Comparison of ENCODE assay signal across 13 cellular contexts in the genomic region with DNA sequence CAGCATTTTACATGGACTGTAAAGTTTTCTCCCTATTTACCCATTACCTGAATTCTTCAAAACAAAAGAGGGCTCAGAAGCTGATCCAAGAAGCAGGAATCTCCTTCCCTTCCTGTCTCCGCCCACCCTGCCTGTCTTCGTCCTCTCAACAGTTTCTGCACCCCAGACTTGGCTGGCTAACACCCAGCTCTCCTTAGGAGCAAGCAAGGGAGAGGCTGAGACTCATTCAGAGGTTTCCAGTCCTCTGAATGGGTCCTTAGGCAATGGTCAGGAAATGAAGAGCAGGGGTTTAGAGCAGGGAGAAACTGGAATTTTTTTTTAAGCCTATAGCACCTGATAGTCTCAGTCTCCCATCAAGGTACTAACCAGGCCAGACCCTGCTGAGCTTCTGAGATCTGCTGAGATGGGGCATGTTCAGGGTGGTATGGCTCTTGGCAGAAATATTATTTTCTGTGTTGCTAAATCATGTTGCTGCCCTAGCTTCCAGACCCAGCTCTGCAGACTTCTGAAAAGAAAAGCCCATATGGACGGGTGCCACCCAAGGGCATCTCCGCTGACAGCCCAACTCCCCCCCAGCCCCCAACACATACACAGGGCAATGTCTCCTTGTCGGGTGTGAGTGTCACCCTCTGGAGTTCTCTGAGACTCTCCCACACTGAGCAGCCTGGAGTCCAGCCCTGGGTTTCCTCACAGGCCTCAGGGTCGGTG.
A peak's percentile ranks its signal among the peaks of the same experiment; 100 is the strongest.
DNase-seq lines count a peak whose midpoint lies in the region; ATAC-seq and TF ChIP-seq lines count a peak whose summit lies in the region.
"Had no signal": no experiment of that assay in that cellular context is flagged by ENCODE, and none has a peak within 500 bp of the region (broad histone marks: within the 10 kb centered on the region; RNA-seq: fewer than 3 reads in every experiment).

No MANE protein-coding gene starts in this region.

- H3K4me3 ChIP-seq in DND-41 (ENCODE audit: low read depth in 1 of 2, low read length in 2 of 2) (no peak overlapping the region), PC-3 (ENCODE audit: low read length) (no peak overlapping the region), esophagus muscularis mucosa (no peak overlapping the region), sigmoid colon (no peak overlapping the region), adrenal gland (no peak overlapping the region), HAP-1 (no peak overlapping the region)

- TF ChIP-seq EP300 in esophagus muscularis mucosa (IDR thresholded peaks at IDR 0.05): no peak
- no peak for TF ChIP-seq EP300 in sigmoid colon (IDR thresholded peaks at IDR 0.05)

- H3K4me2 ChIP-seq in DND-41 (ENCODE audit: insufficient read depth, low read length) (peak overlapping the region; percentile 50), PC-3 (ENCODE audit: low read length) (no peak overlapping the region)

- no peaks in the 10 kb centered on the region for H4K20me1 ChIP-seq in DND-41 (ENCODE audit: insufficient read depth, low read length)
- H4K20me1 ChIP-seq in PC-3 (ENCODE audit: low read length): no peaks in the 10 kb centered on the region

- no peak overlapping the region for H3K27ac Mint-ChIP-seq in activated CD4-positive, alpha-beta memory T cell treated with anti-CD3 and anti-CD28 coated beads, Interleukin-2, amount 10 ng/mL, durations not matched to agents 7 days and 5 days
- H3K27ac Mint-ChIP-seq: CD4-positive, CD25-positive, alpha-beta regulatory T cell had no signal

- peaks cover 4% of the 10 kb centered on the region for H3K27me3 Mint-ChIP-seq in activated CD4-positive, alpha-beta memory T cell treated with anti-CD3 and anti-CD28 coated beads, Interleukin-2, amount 10 ng/mL, durations not matched to agents 7 days and 5 days

- H3K9me2 ChIP-seq in PC-3 (replicated peaks; ENCODE audit: low read length): no peaks in the 10 kb centered on the region

- DNase-seq in DND-41 (no peak), PC-3 (no peak), esophagus muscularis mucosa (ENCODE audit: extremely low spot score) (peak; percentile 64), sigmoid colon (no peak), adrenal gland (no peak), HAP-1 (ENCODE audit: low spot score in 2 of 2) (no peak), NCI-H187 treated with DMSO at 0.1 percent for 48 hours (lab: John Stamatoyannopoulos, UW) (no peak)
- no peak for DNase-seq in activated CD4-positive, alpha-beta memory T cell treated with anti-CD3 and anti-CD28 coated beads, Interleukin-2, amount 10 ng/mL, durations not matched to agents 7 days and 5 days
- DNase-seq: CD4-positive, CD25-positive, alpha-beta regulatory T cell; left colon; NCI-H1092 treated with DMSO at 0.1 percent for 48 hours; NCI-H526; T-helper 1 cell had no signal

- POLR2A ChIA-PET in PC-3 (lab: Charles Lee; ENCODE audit: unreplicated experiment): no interaction called here
- POLR2A ChIA-PET in activated CD4-positive, alpha-beta memory T cell treated with anti-CD3 and anti-CD28 coated beads, Interleukin-2, amount 10 ng/mL, durations not matched to agents 7 days and 5 days (lab: Charles Lee): no interaction called here

- peak overlapping the region; percentile 44 for H3K9ac ChIP-seq in DND-41 (ENCODE audit: low read depth, low read length)
- no peak overlapping the region for H3K9ac ChIP-seq in PC-3 (ENCODE audit: low read length)

- no peaks in the 10 kb centered on the region for H3K36me3 Mint-ChIP-seq in activated CD4-positive, alpha-beta memory T cell treated with anti-CD3 and anti-CD28 coated beads, Interleukin-2, amount 10 ng/mL, durations not matched to agents 7 days and 5 days (ENCODE audit: low read depth)
- H3K36me3 Mint-ChIP-seq: CD4-positive, CD25-positive, alpha-beta regulatory T cell had no signal

- H3K27me3 ChIP-seq in DND-41 (ENCODE audit: insufficient read depth, low read length, poor library complexity) (no peaks in the 10 kb centered on the region), PC-3 (ENCODE audit: low read length) (no peaks in the 10 kb centered on the region), esophagus muscularis mucosa (no peaks in the 10 kb centered on the region), sigmoid colon (peaks cover 0 to 4% (median 0%) of the 10 kb centered on the region in 3 donors), adrenal gland (no peaks in the 10 kb centered on the region), HAP-1 (ENCODE audit: low read depth) (no peaks in the 10 kb centered on the region)

- H3K27ac ChIP-seq in DND-41 (ENCODE audit: low read length) (peak overlapping the region; percentile 85), PC-3 (ENCODE audit: low read length) (no peak overlapping the region), esophagus muscularis mucosa (replicated peaks in 1 of 4) (peak overlapping the region; percentile 47 to 57 (median 52)), sigmoid colon (peak overlapping the region in 3 of 4 donors; percentile 20 to 69 (median 53)), adrenal gland (peak overlapping the region in 1 of 5 donors; percentile 48)

- H3K4me1 Mint-ChIP-seq in activated CD4-positive, alpha-beta memory T cell treated with anti-CD3 and anti-CD28 coated beads, Interleukin-2, amount 10 ng/mL, durations not matched to agents 7 days and 5 days: peaks cover 30% of the 10 kb centered on the region

- TF ChIP-seq POLR2A in esophagus muscularis mucosa (IDR thresholded peaks at IDR 0.05; ENCODE audit: low read depth): no peak
- no peak for TF ChIP-seq POLR2A in sigmoid colon (IDR thresholded peaks at IDR 0.05)
- TF ChIP-seq POLR2A in adrenal gland (IDR thresholded peaks at IDR 0.05): no peak

- ATAC-seq in DND-41 (ENCODE audit: insufficient read depth, low read depth) (no peak), PC-3 (no peak)
- ATAC-seq: left colon had no signal

- H3K4me3 Mint-ChIP-seq in activated CD4-positive, alpha-beta memory T cell treated with anti-CD3 and anti-CD28 coated beads, Interleukin-2, amount 10 ng/mL, durations not matched to agents 7 days and 5 days: no peak overlapping the region
- H3K4me3 Mint-ChIP-seq: CD4-positive, CD25-positive, alpha-beta regulatory T cell had no signal

- H3K4me1 ChIP-seq in DND-41 (ENCODE audit: insufficient read depth, low read length) (peaks cover 43% of the 10 kb centered on the region), PC-3 (ENCODE audit: insufficient read depth, low read length) (peaks cover 34% of the 10 kb centered on the region), esophagus muscularis mucosa (peaks cover 42 to 60% (median 43%) of the 10 kb centered on the region in 4 donors), sigmoid colon (peaks cover 0 to 35% (median 26%) of the 10 kb centered on the region in 4 donors), adrenal gland (replicated peaks in 1 of 2) (peaks cover 0 to 24% of the 10 kb centered on the region in 2 donors), HAP-1 (no peaks in the 10 kb centered on the region)

- H3F3A ChIP-seq in PC-3 (ENCODE audit: low read length, unreplicated experiment): no peaks in the 10 kb centered on the region

- H3K9me3 Mint-ChIP-seq in activated CD4-positive, alpha-beta memory T cell treated with anti-CD3 and anti-CD28 coated beads, Interleukin-2, amount 10 ng/mL, durations not matched to agents 7 days and 5 days: no peaks in the 10 kb centered on the region

- no peaks in the 10 kb centered on the region for H3K9me3 ChIP-seq in DND-41 (ENCODE audit: insufficient read depth, low read length, severe bottlenecking)
- no peaks in the 10 kb centered on the region for H3K9me3 ChIP-seq in PC-3 (ENCODE audit: low read length)
- no peaks in the 10 kb centered on the region for H3K9me3 ChIP-seq in esophagus muscularis mucosa
- H3K9me3 ChIP-seq in sigmoid colon: no peaks in the 10 kb centered on the region
- no peaks in the 10 kb centered on the region for H3K9me3 ChIP-seq in adrenal gland (replicated peaks in 1 of 3)
- no peaks in the 10 kb centered on the region for H3K9me3 ChIP-seq in HAP-1

- H2AFZ ChIP-seq in DND-41 (ENCODE audit: low read depth, low read length) (peak overlapping the region; percentile 29), PC-3 (ENCODE audit: low read length) (peak overlapping the region; percentile 24; the same call in 1 of the 2 replicates)

- 60% methylated on average over 4 of the region's 6 CpGs for WGBS in esophagus muscularis mucosa
- 74 to 81% methylated on average over 6 of the region's 6 CpGs for WGBS in sigmoid colon, 2 donors
- 72 to 77% (median 75%) methylated on average over 3 to 6 of the region's 6 CpGs for WGBS in adrenal gland, 4 donors

- no peaks in the 10 kb centered on the region for H3K79me2 ChIP-seq in DND-41 (ENCODE audit: insufficient read depth, low read length)
- H3K79me2 ChIP-seq in PC-3 (ENCODE audit: low read length): no peaks in the 10 kb centered on the region

- TF ChIP-seq CTCF in DND-41 (IDR thresholded peaks at IDR 0.05; ENCODE audit: borderline replicate concordance, extremely low read depth, low read length, poor library complexity, severe bottlenecking): no peak
- TF ChIP-seq CTCF in PC-3 (conservative IDR thresholded peaks at IDR 0.05; ENCODE audit: low read depth, low read length): no peak
- no peak for TF ChIP-seq CTCF in esophagus muscularis mucosa (IDR thresholded peaks at IDR 0.05)
- TF ChIP-seq CTCF in sigmoid colon (IDR thresholded peaks at IDR 0.05): no peak
- no peak for TF ChIP-seq CTCF in adrenal gland (IDR thresholded peaks at IDR 0.05)

- BruUV-seq in PC-3 (replicated peaks; lab: Mats Ljungman, UMichigan): no TSS peak

- H3K36me3 ChIP-seq in DND-41 (ENCODE audit: insufficient read depth, low read length): no peaks in the 10 kb centered on the region
- H3K36me3 ChIP-seq in PC-3 (ENCODE audit: low read depth, low read length): no peaks in the 10 kb centered on the region
- no peaks in the 10 kb centered on the region for H3K36me3 ChIP-seq in esophagus muscularis mucosa
- H3K36me3 ChIP-seq in sigmoid colon: no peaks in the 10 kb centered on the region
- H3K36me3 ChIP-seq in adrenal gland (replicated peaks in 1 of 2): no peaks in the 10 kb centered on the region
- no peaks in the 10 kb centered on the region for H3K36me3 ChIP-seq in HAP-1 (replicated peaks)

- CTCF ChIA-PET in PC-3 (lab: Charles Lee): no interaction called here
- CTCF ChIA-PET in activated CD4-positive, alpha-beta memory T cell treated with anti-CD3 and anti-CD28 coated beads, Interleukin-2, amount 10 ng/mL, durations not matched to agents 7 days and 5 days (lab: Charles Lee): interaction anchor here (1.0 kb wide), 1 partner anchor 40 kb away, joined by 3 read pairs; no protein-coding TSS in a partner anchor

- in situ Hi-C loops in HAP-1 (cut with MboI; ENCODE audit: low sequenced_read_pairs): no loop called here

- intact Hi-C loops in PC-3 (cut with micrococcal nuclease): no loop called here
- intact Hi-C loops in esophagus muscularis mucosa (cut with DNase I): no loop called here
- intact Hi-C loops in sigmoid colon (cut with DNase I): no loop called here
- intact Hi-C loops in adrenal gland (cut with DNase I): no loop called here
